8 cellular contexts compared by ENCODE assay signal in genomic region chr1:156504821-156505678, GRCh38.
DNase-seq lines count a peak whose midpoint lies in the region; ATAC-seq and TF ChIP-seq lines count a peak whose summit lies in the region.

No MANE protein-coding gene starts in this region.

- ATAC-seq in GM19023 (IDR thresholded peaks at IDR 0.05; ENCODE audit: unreplicated experiment) = peak; percentile 33
- ATAC-seq in HG03432 (IDR thresholded peaks at IDR 0.05; ENCODE audit: unreplicated experiment) = peak; percentile 37

- POLR2A ChIA-PET in AG04449 (lab: Yijun Ruan, JAX) = interaction anchor here (0.6 to 5.4 kb wide), 4 partner anchors 14 to 86 kb away, joined by 3 to 31 read pairs (median 5); partner anchors contain the start of gene NAXE

- peak; percentile 97 for DNase-seq in AG04449 (ENCODE audit: low read depth, low spot score)
- DNase-seq in NCI-H524 (lab: John Stamatoyannopoulos, UW) = peak; percentile 83 to 92
- peak; percentile 99 for DNase-seq in activated CD4-positive, alpha-beta T cell treated with anti-CD3 and anti-CD28 coated beads for 4 hours
- DNase-seq in choroid plexus epithelial cell (ENCODE audit: low read depth) = peak; percentile 99
- DNase-seq in kidney tubule cell (ENCODE audit: low spot score) = peak; percentile 98
- DNase-seq in stimulated activated CD4-positive, alpha-beta T cell treated with anti-CD3 and anti-CD28 coated beads, Interleukin-15, amount 100 ng/mL, for 48 hours (ENCODE audit: low read depth in 2 of 2) = peak; percentile 96 to 97

- CTCF ChIA-PET in AG04449 (lab: Yijun Ruan, JAX) = interaction anchor here (1.6 to 17.6 kb wide), 3 partner anchors 19 to 119 kb away, joined by 3 to 270 read pairs (median 10); no protein-coding TSS in a partner anchor

- TF ChIP-seq CTCF in AG04449 (IDR thresholded peaks at IDR 0.05; ENCODE audit: insufficient read depth, low read length, missing control alignments) = no peak
- no peak for TF ChIP-seq CTCF in choroid plexus epithelial cell (conservative IDR thresholded peaks at IDR 0.05; ENCODE audit: low read depth, low read length)

- H3K4me3 ChIP-seq in AG04449 (ENCODE audit: low read depth, low read length) (peak overlapping the region; percentile 47), choroid plexus epithelial cell (ENCODE audit: low read depth, low read length) (peak overlapping the region; percentile 50)

Comparison
In these comparisons a context has a peak if more than half of its experiments do, and no peak if none do; other contexts are left out.
1. Peak in every context shown above with its lines: DNase-seq, ATAC-seq and H3K4me3 ChIP-seq.